In the genomic region with DNA sequence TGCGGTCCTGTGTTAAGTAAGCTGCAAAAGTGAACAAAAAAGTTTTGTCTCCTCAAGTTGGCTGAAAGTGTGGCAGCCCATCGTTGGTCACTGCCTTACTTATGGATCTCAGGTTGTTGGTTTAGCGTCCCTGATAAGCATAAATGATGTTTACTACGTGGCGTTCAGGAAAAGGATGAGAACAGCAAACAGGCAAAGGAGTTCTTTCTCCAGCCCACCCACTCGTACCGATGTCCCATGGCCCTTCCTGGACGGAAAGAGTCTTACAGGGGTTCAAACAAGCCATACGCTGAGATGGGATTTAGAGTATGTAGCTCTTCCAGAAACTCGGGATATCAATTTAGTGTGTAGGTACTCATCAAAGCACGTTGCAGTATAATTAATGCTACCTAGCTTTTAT, we compare ENCODE assay signal across 8 cellular contexts. TPM values are rescaled to one million over a fixed set of nuclear protein-coding genes. Genes with fewer than 3 reads are reported as not detected.
DNase-seq lines count a peak whose midpoint lies in the region; ATAC-seq and TF ChIP-seq lines count a peak whose summit lies in the region.

No MANE protein-coding gene starts in this region.

- H3K4me1 Mint-ChIP-seq in activated CD4-positive, alpha-beta T cell treated with anti-CD3 and anti-CD28 coated beads for 36 hours: peaks cover 45% of the 10 kb centered on the region
- H3K4me1 Mint-ChIP-seq in activated B cell treated with CpG ODN at 0.5 μM for 24 hours: peaks cover 30% of the 10 kb centered on the region

- peak overlapping the region; percentile 83 for H3K27ac Mint-ChIP-seq in activated CD4-positive, alpha-beta T cell treated with anti-CD3 and anti-CD28 coated beads for 36 hours
- H3K27ac Mint-ChIP-seq in activated B cell treated with CpG ODN at 0.5 μM for 24 hours: peak overlapping the region; percentile 89

- H3K27ac ChIP-seq in iPS-20b (ENCODE audit: low read length) (no peak overlapping the region), temporal lobe (ENCODE audit: low read depth, low read length) (peak overlapping the region; percentile 60)

- no peak for ATAC-seq in activated CD4-positive, alpha-beta T cell treated with anti-CD3 and anti-CD28 coated beads for 36 hours
- ATAC-seq in activated B cell treated with CpG ODN at 0.5 μM for 24 hours (ENCODE audit: low read depth): no peak
- no peak for ATAC-seq in GM21528 (IDR thresholded peaks at IDR 0.05; ENCODE audit: low FRiP score, unreplicated experiment)
- no peak for ATAC-seq in HG02938 (IDR thresholded peaks at IDR 0.05; ENCODE audit: unreplicated experiment)

- peaks cover 4% of the 10 kb centered on the region; the same call in 1 of the 2 replicates for H3K9me3 ChIP-seq in iPS-20b (ENCODE audit: insufficient read depth, low read depth, low read length)

- intact Hi-C loops in activated CD4-positive, alpha-beta T cell treated with anti-CD3 and anti-CD28 coated beads for 36 hours (cut with DNase I, micrococcal nuclease): no loop called here
- intact Hi-C loops in activated B cell treated with CpG ODN at 0.5 μM for 24 hours (cut with micrococcal nuclease): loop anchor here (5.0 kb wide), 3 partner anchors 155 to 365 kb away; no protein-coding TSS in a partner anchor

- peaks cover 17% of the 10 kb centered on the region; the same call in 1 of the 2 replicates for H3K36me3 ChIP-seq in iPS-20b (ENCODE audit: insufficient read depth, low read depth, low read length)

- peaks cover 11% of the 10 kb centered on the region for H3K4me1 ChIP-seq in iPS-20b (ENCODE audit: insufficient read depth, low read length)

- peak overlapping the region; percentile 87 for H3K4me3 Mint-ChIP-seq in activated CD4-positive, alpha-beta T cell treated with anti-CD3 and anti-CD28 coated beads for 36 hours
- H3K4me3 Mint-ChIP-seq in activated B cell treated with CpG ODN at 0.5 μM for 24 hours: peak overlapping the region; percentile 85

- peak overlapping the region; percentile 98; the same call in 1 of the 2 replicates for H3K4me3 ChIP-seq in iPS-20b (ENCODE audit: low read length)

- H3K27me3 Mint-ChIP-seq in activated CD4-positive, alpha-beta T cell treated with anti-CD3 and anti-CD28 coated beads for 36 hours: no peaks in the 10 kb centered on the region
- no peaks in the 10 kb centered on the region for H3K27me3 Mint-ChIP-seq in activated B cell treated with CpG ODN at 0.5 μM for 24 hours

- no peaks in the 10 kb centered on the region for H3K9me3 Mint-ChIP-seq in activated CD4-positive, alpha-beta T cell treated with anti-CD3 and anti-CD28 coated beads for 36 hours (ENCODE audit: low read depth)
- H3K9me3 Mint-ChIP-seq in activated B cell treated with CpG ODN at 0.5 μM for 24 hours: no peaks in the 10 kb centered on the region

- H3K36me3 Mint-ChIP-seq in activated CD4-positive, alpha-beta T cell treated with anti-CD3 and anti-CD28 coated beads for 36 hours (ENCODE audit: low read depth): peaks cover 28% of the 10 kb centered on the region
- H3K36me3 Mint-ChIP-seq in activated B cell treated with CpG ODN at 0.5 μM for 24 hours (ENCODE audit: low read depth): peaks cover 10% of the 10 kb centered on the region

- DNase-seq in activated CD4-positive, alpha-beta T cell treated with anti-CD3 and anti-CD28 coated beads for 36 hours: no peak
- no peak for DNase-seq in activated CD4-positive, alpha-beta T cell treated with anti-CD3 and anti-CD28 coated beads for 1 hour
- DNase-seq in activated B cell treated with CpG ODN at 0.5 μM for 24 hours (no peak), NCI-H2171 treated with DMSO at 0.1 percent for 48 hours (lab: John Stamatoyannopoulos, UW) (no peak)

- peak overlapping the region; percentile 64; the same call in 1 of the 2 replicates for H3K9ac ChIP-seq in iPS-20b (ENCODE audit: low read depth, low read length)

- H3K27me3 ChIP-seq in iPS-20b (ENCODE audit: insufficient read depth, low read length): no peaks in the 10 kb centered on the region

- POLR2A ChIA-PET in activated CD4-positive, alpha-beta T cell treated with anti-CD3 and anti-CD28 coated beads for 36 hours (lab: Charles Lee): interaction anchor here (4.0 to 4.4 kb wide), 2 partner anchors 15 to 62 kb away, joined by 22 to 24 read pairs; a partner anchor contains a TSS
- POLR2A ChIA-PET in activated B cell treated with CpG ODN at 0.5 μM for 24 hours (lab: Charles Lee): interaction anchor here (1.8 kb wide), 1 partner anchor 61 kb away, joined by 4 read pairs; a partner anchor contains a TSS

- no peak for TF ChIP-seq CTCF in activated B cell treated with CpG ODN at 0.5 μM for 24 hours (IDR thresholded peaks at IDR 0.05)

- CTCF ChIA-PET in activated CD4-positive, alpha-beta T cell treated with anti-CD3 and anti-CD28 coated beads for 36 hours (lab: Charles Lee): no interaction called here
- CTCF ChIA-PET in activated B cell treated with CpG ODN at 0.5 μM for 24 hours (lab: Charles Lee): interaction anchor here (1.1 to 1.8 kb wide), 2 partner anchors 62 to 447 kb away, joined by 3 to 11 read pairs; a partner anchor contains a TSS

RNA-seq across cellular contexts. Expression of a gene that starts 0.5 kb away (rescaled TPM):
- 10 to 100 TPM; 30.4 to 30.8 TPM for total RNA-seq in activated CD4-positive, alpha-beta T cell treated with anti-CD3 and anti-CD28 coated beads for 36 hours
- 11.1 and 14.0 TPM in 2 replicates for total RNA-seq in activated B cell treated with CpG ODN at 0.5 μM for 24 hours
- 21.6 TPM for total RNA-seq in temporal lobe
